Comparison of ENCODE assay signal across 9 cellular contexts in genomic region chr5:95664204-95664786, GRCh38. TPM values are rescaled to one million over a fixed set of nuclear protein-coding genes. Genes with fewer than 3 reads are reported as not detected.
DNase-seq lines count a peak whose midpoint lies in the region; ATAC-seq, FAIRE-seq and TF ChIP-seq lines count a peak whose summit lies in the region.
"Had no signal": no experiment of that assay in that cellular context is flagged by ENCODE, and none has a peak within 500 bp of the region (broad histone marks: within the 10 kb centered on the region; RNA-seq: fewer than 3 reads in every experiment).

No MANE protein-coding gene starts in this region.

- no peaks in the 10 kb centered on the region for H3K36me3 ChIP-seq in bronchial epithelial cell (ENCODE audit: control insufficient read depth, insufficient read depth, low read length)
- H3K36me3 ChIP-seq in lower lobe of right lung = no peaks in the 10 kb centered on the region

- H3K27ac Mint-ChIP-seq in type B pancreatic cell = peak overlapping the region; percentile 14
- H3K27ac Mint-ChIP-seq: IgD-negative memory B cell had no signal

- H3K4me1 Mint-ChIP-seq in type B pancreatic cell (ENCODE audit: unreplicated experiment) = peaks cover 1% of the 10 kb centered on the region

- no peak for FAIRE-seq in bronchial epithelial cell (lab: Jason Lieb, UNC)

- no peaks in the 10 kb centered on the region for H3K9me3 Mint-ChIP-seq in type B pancreatic cell

- H3K27me3 ChIP-seq in bronchial epithelial cell (ENCODE audit: control insufficient read depth, insufficient read depth, low read length) (no peaks in the 10 kb centered on the region), lower lobe of right lung (ENCODE audit: low read depth) (no peaks in the 10 kb centered on the region)

- H3K27me3 Mint-ChIP-seq in type B pancreatic cell = no peaks in the 10 kb centered on the region
- H3K27me3 Mint-ChIP-seq: IgD-negative memory B cell had no signal

- H3K36me3 Mint-ChIP-seq in type B pancreatic cell = no peaks in the 10 kb centered on the region
- H3K36me3 Mint-ChIP-seq: IgD-negative memory B cell had no signal

- intact Hi-C loops in lower lobe of right lung (cut with DNase I) = no loop called here

- TF ChIP-seq CTCF in AG10803 (conservative IDR thresholded peaks at IDR 0.05; ENCODE audit: low read length) (peak; percentile 91), GM12865 (IDR thresholded peaks at IDR 0.05; ENCODE audit: insufficient read depth, low read depth, low read length, missing control alignments) (peak; percentile 78), bronchial epithelial cell (IDR thresholded peaks at IDR 0.05; ENCODE audit: insufficient read depth, low read length, severe bottlenecking) (peak; percentile 50), lower lobe of right lung (IDR thresholded peaks at IDR 0.05) (peak; percentile 79), type B pancreatic cell (conservative IDR thresholded peaks at IDR 0.05) (peak; percentile 90)

- H3K4me3 Mint-ChIP-seq in type B pancreatic cell = no peak overlapping the region
- H3K4me3 Mint-ChIP-seq: IgD-negative memory B cell had no signal

- no peak overlapping the region for H3K27ac ChIP-seq in lower lobe of right lung

- H3K4me1 ChIP-seq in lower lobe of right lung = peaks cover 8% of the 10 kb centered on the region

- DNase-seq in AG10803 (ENCODE audit: low read depth) = peak; percentile 42
- peak; percentile 41 for DNase-seq in GM12865 (ENCODE audit: low read depth)
- DNase-seq in OCI-M1 (lab: John Stamatoyannopoulos, UW) = peak; percentile 80
- DNase-seq in bronchial epithelial cell (ENCODE audit: low read depth) = peak; percentile 58
- DNase-seq in lower lobe of right lung = no peak
- no peak for DNase-seq in type B pancreatic cell (ENCODE audit: extremely low spot score, unreplicated experiment)
- no peak for DNase-seq in NCI-H2081 treated with DMSO at 0.1 percent for 48 hours (lab: John Stamatoyannopoulos, UW)

- ATAC-seq in lower lobe of right lung (peak; percentile 38 to 48), GM21717 (IDR thresholded peaks at IDR 0.05; ENCODE audit: unreplicated experiment) (no peak)

- H3K9me3 ChIP-seq in lower lobe of right lung = no peaks in the 10 kb centered on the region

- no peak overlapping the region for H3K4me3 ChIP-seq in AG10803 (ENCODE audit: low read length)
- H3K4me3 ChIP-seq in GM12865 (ENCODE audit: low read depth, low read length) = no peak overlapping the region
- H3K4me3 ChIP-seq in bronchial epithelial cell (ENCODE audit: low read depth, low read length) = no peak overlapping the region
- H3K4me3 ChIP-seq in lower lobe of right lung = no peak overlapping the region

RNA-seq across cellular contexts. Expression of gene RFESD, which starts 17.7 kb away (rescaled TPM):
- total RNA-seq in bronchial epithelial cell (1.6 and 2.2 TPM in 2 replicates), lower lobe of right lung (1.7 TPM), type B pancreatic cell (ENCODE audit: low replicate concordance) (1.6 and 2.5 TPM in 2 replicates)

RNA-seq across cellular contexts. Expression of gene SPATA9, which starts 18.5 kb away (rescaled TPM):
- total RNA-seq in bronchial epithelial cell (not detected in 2 replicates), lower lobe of right lung (not detected), type B pancreatic cell (ENCODE audit: low replicate concordance) (0.29 TPM in 2 replicates)

RNA-seq across cellular contexts. Expression of gene GPR150, which starts 44.4 kb away (rescaled TPM):
- total RNA-seq in bronchial epithelial cell (0.26 TPM in 2 replicates), lower lobe of right lung (0.18 TPM), type B pancreatic cell (ENCODE audit: low replicate concordance) (not detected in 2 replicates)

Comparison
In these comparisons a context has a peak if more than half of its experiments do, and no peak if none do; other contexts are left out.
1. DNase-seq: peak in AG10803 (single experiment), GM12865 (single experiment), OCI-M1 (single experiment) and bronchial epithelial cell (single experiment); none in lower lobe of right lung (single experiment), type B pancreatic cell (single experiment) and NCI-H2081 treated with DMSO at 0.1 percent for 48 hours (single experiment).
2. Peak in every context shown above with its lines, with median percentiles within 50 percentile points of each other: CTCF ChIP-seq.